Comparison of ENCODE assay signal across 1 cellular context in genomic region chr2:202870431-202871160, GRCh38.
TF ChIP-seq lines count a peak whose summit lies in the region.

No MANE protein-coding gene starts in this region.

TF ChIP-seq in GM12878, 131 proteins besides CTCF, POLR2A, EP300 and RAD21 (continues in another document):
- no peak for TF ChIP-seq TCF3 (IDR thresholded peaks at IDR 0.05; ENCODE audit: borderline replicate concordance, insufficient read depth, low read depth, low read length)
- TF ChIP-seq ESRRA (IDR thresholded peaks at IDR 0.05; ENCODE audit: low read length), result no peak
- TF ChIP-seq HDAC6 (IDR thresholded peaks at IDR 0.05; ENCODE audit: unreplicated experiment), result no peak
- no peak for TF ChIP-seq MXI1 (IDR thresholded peaks at IDR 0.05; ENCODE audit: low read depth, low read length)
- no peak for TF ChIP-seq IRF4 (IDR thresholded peaks at IDR 0.05; ENCODE audit: low read depth, low read length)
- TF ChIP-seq USF1 (IDR thresholded peaks at IDR 0.05; ENCODE audit: borderline replicate concordance, extremely low read length, insufficient read depth, low read depth, low read length), result peak; percentile 53
- TF ChIP-seq HDAC2 (IDR thresholded peaks at IDR 0.05), result no peak
- TF ChIP-seq RELB (IDR thresholded peaks at IDR 0.05; ENCODE audit: low read depth), result 0 out of 2 replicates have a peak, but pooled peaks have one; percentile 35
- TF ChIP-seq NFXL1 (IDR thresholded peaks at IDR 0.05; ENCODE audit: borderline replicate concordance), result no peak
- no peak for TF ChIP-seq NR2C1 (IDR thresholded peaks at IDR 0.05)
- no peak for TF ChIP-seq RFX5 (IDR thresholded peaks at IDR 0.05; ENCODE audit: low read depth, low read length)
- no peak for TF ChIP-seq TARDBP (IDR thresholded peaks at IDR 0.05; ENCODE audit: borderline replicate concordance)
- no peak for TF ChIP-seq EGR1 (IDR thresholded peaks at IDR 0.05; ENCODE audit: borderline replicate concordance in 1 of 2, low read depth in 2 of 2, low read length in 2 of 2)
- no peak for TF ChIP-seq ZNF384 (IDR thresholded peaks at IDR 0.05; ENCODE audit: borderline replicate concordance, low read depth, low read length)
- no peak for TF ChIP-seq PRDM15 (CRISPR knock-in tag; IDR thresholded peaks at IDR 0.05)
- no peak for TF ChIP-seq EED (IDR thresholded peaks at IDR 0.05; ENCODE audit: low read depth)
- TF ChIP-seq ZBED1 (IDR thresholded peaks at IDR 0.05; ENCODE audit: borderline replicate concordance), result no peak
- no peak for TF ChIP-seq BCLAF1 (IDR thresholded peaks at IDR 0.05)
- TF ChIP-seq SP1 (IDR thresholded peaks at IDR 0.05; ENCODE audit: low read depth, low read length), result no peak
- TF ChIP-seq RCOR1 (conservative IDR thresholded peaks at IDR 0.05; ENCODE audit: low read depth, low read length), result no peak
- no peak for TF ChIP-seq POLR2AphosphoS2 (IDR thresholded peaks at IDR 0.05; ENCODE audit: low read depth, low read length)
- no peak for TF ChIP-seq SIN3A (IDR thresholded peaks at IDR 0.05; ENCODE audit: low read depth, low read length)
- TF ChIP-seq IKZF2 (IDR thresholded peaks at IDR 0.05), result no peak
- TF ChIP-seq NBN (IDR thresholded peaks at IDR 0.05), result 0 out of 2 replicates have a peak, but pooled peaks have one; percentile 60
- TF ChIP-seq GABPA (IDR thresholded peaks at IDR 0.05; ENCODE audit: low read depth), result no peak
- no peak for TF ChIP-seq EZH2 (IDR thresholded peaks at IDR 0.05; ENCODE audit: borderline replicate concordance, control insufficient read depth, low read depth, low read length)
- no peak for TF ChIP-seq SKIL (IDR thresholded peaks at IDR 0.05; ENCODE audit: low read depth, poor library complexity, severe bottlenecking)
- no peak for TF ChIP-seq SRF (IDR thresholded peaks at IDR 0.05; ENCODE audit: low read depth in 2 of 2, low read length in 2 of 2)
- no peak for TF ChIP-seq ZNF274 (IDR thresholded peaks at IDR 0.05; ENCODE audit: insufficient read depth, insufficient read length)
- TF ChIP-seq JUNB (IDR thresholded peaks at IDR 0.05), result no peak
- TF ChIP-seq BACH1 (IDR thresholded peaks at IDR 0.05; ENCODE audit: borderline replicate concordance), result no peak
- peak; percentile 56; the same call in 1 of the 2 replicates for TF ChIP-seq CREM (IDR thresholded peaks at IDR 0.05; ENCODE audit: low read depth)
- no peak for TF ChIP-seq SREBF2 (IDR thresholded peaks at IDR 0.05; ENCODE audit: low read length)
- no peak for TF ChIP-seq BRCA1 (IDR thresholded peaks at IDR 0.05; ENCODE audit: low read depth, low read length)
- TF ChIP-seq ZNF592 (IDR thresholded peaks at IDR 0.05), result no peak
- TF ChIP-seq ELK1 (IDR thresholded peaks at IDR 0.05; ENCODE audit: low read depth, low read length), result no peak
- no peak for TF ChIP-seq RB1 (IDR thresholded peaks at IDR 0.05; ENCODE audit: borderline replicate concordance)
- TF ChIP-seq PAX5 (IDR thresholded peaks at IDR 0.05; ENCODE audit: borderline replicate concordance, low read depth, low read length), result no peak
- no peak for TF ChIP-seq CEBPZ (IDR thresholded peaks at IDR 0.05; ENCODE audit: low read depth, low read length)
- TF ChIP-seq CBX5 (IDR thresholded peaks at IDR 0.05; ENCODE audit: low read depth), result no peak
- TF ChIP-seq SMAD1 (IDR thresholded peaks at IDR 0.05; ENCODE audit: low read depth, partially characterized antibody), result no peak
